Comparison of ENCODE assay signal across 20 cellular contexts in genomic region chrX:53266914-53267313, GRCh38.
DNase-seq lines count a peak whose midpoint lies in the region; ATAC-seq and TF ChIP-seq lines count a peak whose summit lies in the region.
"Had no signal": no experiment of that assay in that cellular context is flagged by ENCODE, and none has a peak within 500 bp of the region (broad histone marks: within the 10 kb centered on the region; RNA-seq: fewer than 3 reads in every experiment).

No MANE protein-coding gene starts in this region.

- intact Hi-C loops in dendritic cell treated with granulocyte-macrophage colony-stimulating factor and Interleukin-4, amounts not matched to agents 40 ng/mL and 50 ng/mL, for 4 days (cut with micrococcal nuclease) = no loop called here

- DNase-seq in CD1c-positive myeloid dendritic cell (ENCODE audit: extremely low spot score) (peak; percentile 26), OCI-M1 (lab: John Stamatoyannopoulos, UW) (peak; percentile 66), iPS-NIHi11 (ENCODE audit: low spot score) (no peak), DMS53 (lab: John Stamatoyannopoulos, UW) (no peak)
- no peak for DNase-seq in stimulated activated CD4-positive, alpha-beta T cell treated with anti-CD3 and anti-CD28 coated beads, Interleukin-4, amount 100 ng/mL, for 24 hours
- DNase-seq: activated CD8-positive, alpha-beta T cell treated with anti-CD3 and anti-CD28 coated beads for 36 hours; activated effector memory CD4-positive, alpha-beta T cell treated with Interleukin-2 at 50 U/mL for 16 hours; activated naive CD8-positive, alpha-beta T cell treated with anti-CD3 and anti-CD28 coated beads for 36 hours; CD4-positive, CD25-positive, alpha-beta regulatory T cell; kidney glomerular epithelial cell; NCI-H1436 treated with DMSO at 0.1 percent for 48 hours; NCI-H2107; NCI-H510A treated with DMSO at 0.1 percent for 48 hours; RPMI8226; T-helper 9 cell had no signal

- peaks cover 7% of the 10 kb centered on the region for H3K36me3 Mint-ChIP-seq in dendritic cell treated with granulocyte-macrophage colony-stimulating factor and Interleukin-4, amounts not matched to agents 40 ng/mL and 50 ng/mL, for 4 days (ENCODE audit: low read depth)
- H3K36me3 Mint-ChIP-seq: activated naive CD8-positive, alpha-beta T cell treated with anti-CD3 and anti-CD28 coated beads for 36 hours; CD4-positive, CD25-positive, alpha-beta regulatory T cell; IgD-negative memory B cell; memory B cell had no signal

- peak overlapping the region; percentile 62 for H3K27ac ChIP-seq in 22Rv1

- peak overlapping the region; percentile 55 for H3K27ac Mint-ChIP-seq in dendritic cell treated with granulocyte-macrophage colony-stimulating factor and Interleukin-4, amounts not matched to agents 40 ng/mL and 50 ng/mL, for 4 days
- H3K27ac Mint-ChIP-seq: activated CD8-positive, alpha-beta T cell treated with anti-CD3 and anti-CD28 coated beads for 36 hours; activated naive CD8-positive, alpha-beta T cell treated with anti-CD3 and anti-CD28 coated beads for 36 hours; CD4-positive, CD25-positive, alpha-beta regulatory T cell; IgD-negative memory B cell; memory B cell had no signal

- no peak overlapping the region for H3K4me3 Mint-ChIP-seq in dendritic cell treated with granulocyte-macrophage colony-stimulating factor and Interleukin-4, amounts not matched to agents 40 ng/mL and 50 ng/mL, for 4 days
- H3K4me3 Mint-ChIP-seq: activated CD8-positive, alpha-beta T cell treated with anti-CD3 and anti-CD28 coated beads for 36 hours; activated naive CD8-positive, alpha-beta T cell treated with anti-CD3 and anti-CD28 coated beads for 36 hours; CD4-positive, CD25-positive, alpha-beta regulatory T cell; IgD-negative memory B cell; memory B cell had no signal

- H3K9me3 Mint-ChIP-seq in dendritic cell treated with granulocyte-macrophage colony-stimulating factor and Interleukin-4, amounts not matched to agents 40 ng/mL and 50 ng/mL, for 4 days = no peaks in the 10 kb centered on the region
- H3K9me3 Mint-ChIP-seq: activated CD8-positive, alpha-beta T cell treated with anti-CD3 and anti-CD28 coated beads for 36 hours; activated naive CD8-positive, alpha-beta T cell treated with anti-CD3 and anti-CD28 coated beads for 36 hours; CD4-positive, CD25-positive, alpha-beta regulatory T cell; memory B cell had no signal

- ATAC-seq in GM18505 (IDR thresholded peaks at IDR 0.05; ENCODE audit: unreplicated experiment) = no peak
- ATAC-seq: activated CD8-positive, alpha-beta T cell treated with anti-CD3 and anti-CD28 coated beads for 36 hours had no signal

- peaks cover 52% of the 10 kb centered on the region for H3K4me1 Mint-ChIP-seq in dendritic cell treated with granulocyte-macrophage colony-stimulating factor and Interleukin-4, amounts not matched to agents 40 ng/mL and 50 ng/mL, for 4 days (ENCODE audit: low read depth)
- H3K4me1 Mint-ChIP-seq: memory B cell had no signal

- TF ChIP-seq POLR2A in GM18505 (IDR thresholded peaks at IDR 0.05; ENCODE audit: borderline replicate concordance, extremely low read depth, insufficient read depth, insufficient read length) = no peak

- H3K27me3 Mint-ChIP-seq in dendritic cell treated with granulocyte-macrophage colony-stimulating factor and Interleukin-4, amounts not matched to agents 40 ng/mL and 50 ng/mL, for 4 days = peaks cover 4% of the 10 kb centered on the region
- H3K27me3 Mint-ChIP-seq: activated CD8-positive, alpha-beta T cell treated with anti-CD3 and anti-CD28 coated beads for 36 hours; activated naive CD8-positive, alpha-beta T cell treated with anti-CD3 and anti-CD28 coated beads for 36 hours had no signal

- no peak for TF ChIP-seq CTCF in 22Rv1 (IDR thresholded peaks at IDR 0.05)

Comparison
In these comparisons a context has a peak if more than half of its experiments do, and no peak if none do; other contexts are left out.
1. DNase-seq: peak in CD1c-positive myeloid dendritic cell (single experiment) and OCI-M1 (single experiment); none in iPS-NIHi11 (single experiment), stimulated activated CD4-positive, alpha-beta T cell treated with anti-CD3 and anti-CD28 coated beads, Interleukin-4, amount 100 ng/mL, for 24 hours (single experiment) and DMS53 (single experiment).